Comparison of ENCODE assay signal across 10 cellular contexts in the genomic region with DNA sequence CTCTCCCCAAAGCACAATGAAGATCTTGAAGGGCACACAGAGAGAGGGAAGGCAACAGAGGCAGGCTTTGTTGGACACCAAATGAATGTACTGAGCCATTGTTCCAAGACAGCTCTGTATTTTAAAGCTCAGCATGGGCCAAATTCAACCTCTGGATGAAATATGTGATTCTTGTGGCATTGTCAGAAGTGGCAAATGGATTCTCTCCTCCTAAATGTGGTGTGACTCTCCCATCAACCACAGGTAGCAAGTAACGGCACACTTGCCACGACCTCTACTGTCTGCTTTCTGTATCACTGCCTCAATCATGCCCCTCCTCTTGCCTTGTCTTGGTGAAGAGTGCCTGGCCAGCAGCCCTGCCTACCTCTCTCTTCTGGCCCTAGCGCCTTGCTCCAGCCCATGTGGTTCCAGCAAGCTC. TPM values are rescaled to one million over a fixed set of nuclear protein-coding genes. Genes with fewer than 3 reads are reported as not detected.
DNase-seq lines count a peak whose midpoint lies in the region; ATAC-seq and TF ChIP-seq lines count a peak whose summit lies in the region.
"Had no signal": no experiment of that assay in that cellular context is flagged by ENCODE, and none has a peak within 500 bp of the region (broad histone marks: within the 10 kb centered on the region; RNA-seq: fewer than 3 reads in every experiment).

No MANE protein-coding gene starts in this region.

- TF ChIP-seq POLR2A in NB4 (IDR thresholded peaks at IDR 0.05; ENCODE audit: extremely low read depth, insufficient read length) (no peak), prostate gland (IDR thresholded peaks at IDR 0.05) (no peak)

- peak; percentile 71 for ATAC-seq in GM19455 (IDR thresholded peaks at IDR 0.05; ENCODE audit: unreplicated experiment)
- ATAC-seq in GM21576 (IDR thresholded peaks at IDR 0.05; ENCODE audit: unreplicated experiment), result no peak

- H3K9me3 ChIP-seq in prostate gland (no peaks in the 10 kb centered on the region), right atrium auricular region (no peaks in the 10 kb centered on the region)

- 81% methylated on average over 3 of the region's 3 CpGs for WGBS in prostate gland

- H3K36me3 ChIP-seq in prostate gland (no peaks in the 10 kb centered on the region), right atrium auricular region (no peaks in the 10 kb centered on the region)

- H3K4me3 ChIP-seq in NB4 (ENCODE audit: low read depth, low read length) (no peak overlapping the region), prostate gland (no peak overlapping the region), right atrium auricular region (no peak overlapping the region)

- no peak overlapping the region for H3K27ac ChIP-seq in prostate gland
- no peak overlapping the region for H3K27ac ChIP-seq in right atrium auricular region

- peak; percentile 26 for DNase-seq in Daoy (ENCODE audit: low read depth)
- DNase-seq in NB4 (ENCODE audit: low read depth), result peak; percentile 42
- peak; percentile 89 for DNase-seq in globus pallidus (ENCODE audit: low spot score)
- DNase-seq in activated CD4-positive, CD25-positive, alpha-beta regulatory T cell treated with anti-CD3 and anti-CD28 coated beads, Interleukin-2, amount 50 U/mL, for 72 hours, result no peak
- no peak for DNase-seq in prostate gland (ENCODE audit: low spot score)
- no peak for DNase-seq in right atrium auricular region (ENCODE audit: low spot score)

- TF ChIP-seq CTCF in NB4 (IDR thresholded peaks at IDR 0.05; ENCODE audit: low read depth, low read length) (peak; percentile 49), prostate gland (IDR thresholded peaks at IDR 0.05) (no peak), right atrium auricular region (IDR thresholded peaks at IDR 0.05) (no peak)

- no peaks in the 10 kb centered on the region for H3K27me3 ChIP-seq in prostate gland (replicated peaks; ENCODE audit: insufficient read depth)
- H3K27me3 ChIP-seq in right atrium auricular region, result no peaks in the 10 kb centered on the region

- H3K4me1 ChIP-seq in prostate gland (replicated peaks) (peaks cover 7% of the 10 kb centered on the region), right atrium auricular region (peaks cover 0 to 20% of the 10 kb centered on the region in 2 donors)

- intact Hi-C loops in prostate gland (cut with DNase I), result no loop called here

RNA-seq across cellular contexts. Expression of gene MOB3B, which starts 6.1 kb away (rescaled TPM):
- 0.83 and 0.91 TPM in 2 replicates for total RNA-seq in Daoy (2014; rRNA removed; shearing (Covaris generic))
- total RNA-seq in prostate gland (10 to 100 TPM in 1 of 2 donors, 1 to 10 TPM in 1; 3.1 to 17.8 TPM), right atrium auricular region (1 to 10 TPM in 1 of 2 donors, under 1 TPM in 1; 0.85 to 2.9 TPM)

RNA-seq across cellular contexts. Expression of gene IFNK, which starts 11.6 kb away (rescaled TPM):
- total RNA-seq in Daoy (2014; rRNA removed; shearing (Covaris generic)), result not detected in 2 replicates
- not detected for total RNA-seq in prostate gland
- total RNA-seq in right atrium auricular region, result not detected
- total RNA-seq: mononuclear cell; T-helper 2 cell treated with Interferon-gamma antibody and Interleukin-4, amounts not matched to agents 100 ng/mL and 5 ng/mL, for 36 hours had no signal

RNA-seq across cellular contexts. Expression of gene C9orf72, which starts 37.6 kb away (rescaled TPM):
- total RNA-seq in Daoy (2014; rRNA removed; shearing (Covaris generic)), result 15.8 and 18.3 TPM in 2 replicates
- total RNA-seq in prostate gland (10 to 100 TPM; 14.2 to 23.4 TPM), right atrium auricular region (10 to 100 TPM in 1 of 2 donors, 1 to 10 TPM in 1; 8.4 to 10.3 TPM)

Comparison
In these comparisons a context has a peak if more than half of its experiments do, and no peak if none do; other contexts are left out.
1. DNase-seq: peak in Daoy (single experiment), NB4 (single experiment) and globus pallidus (single experiment); none in activated CD4-positive, CD25-positive, alpha-beta regulatory T cell treated with anti-CD3 and anti-CD28 coated beads, Interleukin-2, amount 50 U/mL, for 72 hours (single experiment), prostate gland (single experiment) and right atrium auricular region (single experiment).